Comparison of ENCODE assay signal across 8 cellular contexts in genomic region chr13:101258071-101258470, GRCh38.
DNase-seq lines count a peak whose midpoint lies in the region; ATAC-seq lines count a peak whose summit lies in the region.

No MANE protein-coding gene starts in this region.

- no peaks in the 10 kb centered on the region for H3K9me3 ChIP-seq in T-helper 17 cell (ENCODE audit: control insufficient read depth, low read length, poor library complexity, severe bottlenecking)

- H3K36me3 Mint-ChIP-seq in T-helper 17 cell (ENCODE audit: low read depth) = no peaks in the 10 kb centered on the region

- peaks cover 3% of the 10 kb centered on the region for H3K4me1 Mint-ChIP-seq in T-helper 17 cell

- H3K4me3 Mint-ChIP-seq in T-helper 17 cell = no peak overlapping the region

- DNase-seq in GF-D8 (lab: John Stamatoyannopoulos, UW) = peak; percentile 57
- no peak for DNase-seq in T-helper 17 cell
- DNase-seq in fibroblast of the conjunctiva (ENCODE audit: low read depth) = peak; percentile 23
- DNase-seq in stimulated activated CD8-positive, alpha-beta memory T cell treated with anti-CD3 and anti-CD28 coated beads, Interleukin-4, amount 100 ng/mL, for 24 hours (ENCODE audit: low read depth) = peak; percentile 37
- no peak for DNase-seq in cerebellum (ENCODE audit: low spot score)
- no peak for DNase-seq in occipital lobe (lab: John Stamatoyannopoulos, UW)

- H3K27me3 Mint-ChIP-seq in T-helper 17 cell = peaks cover 10% of the 10 kb centered on the region

- peak; percentile 98 for ATAC-seq in GM21526 (IDR thresholded peaks at IDR 0.05; ENCODE audit: low FRiP score, unreplicated experiment)
- peak; percentile 96 for ATAC-seq in HG03575 (IDR thresholded peaks at IDR 0.05; ENCODE audit: extremely low read depth, insufficient number of reproducible peaks, low FRiP score, unreplicated experiment)
- peak; percentile 93 for ATAC-seq in T-helper 17 cell

- no peak overlapping the region for H3K27ac Mint-ChIP-seq in T-helper 17 cell

Comparison
In these comparisons a context has a peak if more than half of its experiments do, and no peak if none do; other contexts are left out.
1. DNase-seq: peak in GF-D8 (single experiment), fibroblast of the conjunctiva (single experiment) and stimulated activated CD8-positive, alpha-beta memory T cell treated with anti-CD3 and anti-CD28 coated beads, Interleukin-4, amount 100 ng/mL, for 24 hours (single experiment); none in T-helper 17 cell (0 of 3), cerebellum (single experiment) and occipital lobe (single experiment).
2. Peak in every context shown above with its lines, with median percentiles within 50 percentile points of each other: ATAC-seq.